ENCODE assay signal across 22 cellular contexts in the genomic region with DNA sequence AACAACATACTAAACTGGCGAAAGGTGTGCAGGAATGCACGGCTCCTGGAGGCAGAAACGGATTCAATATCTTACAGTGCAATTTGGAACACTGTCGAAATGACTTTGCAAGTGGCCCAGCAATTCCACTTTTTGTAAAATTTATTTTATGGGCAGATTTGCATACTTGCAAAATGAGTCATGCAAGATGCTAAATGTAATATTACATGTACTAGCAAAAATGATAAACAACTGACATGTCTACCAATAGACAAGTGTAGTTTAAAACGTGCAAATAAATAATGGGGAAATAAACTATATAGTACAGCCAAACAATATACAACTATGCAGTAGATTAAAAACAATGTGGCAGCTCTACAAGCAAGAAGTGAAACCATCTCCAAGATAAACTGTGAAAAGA.
DNase-seq lines count a peak whose midpoint lies in the region; ATAC-seq and TF ChIP-seq lines count a peak whose summit lies in the region.
"Had no signal": no experiment of that assay in that cellular context is flagged by ENCODE, and none has a peak within 500 bp of the region (broad histone marks: within the 10 kb centered on the region; RNA-seq: fewer than 3 reads in every experiment).

No MANE protein-coding gene starts in this region.

- TF ChIP-seq EP300 in upper lobe of left lung (IDR thresholded peaks at IDR 0.05), result no peak

- in situ Hi-C loops in brain microvascular endothelial cell (cut with HindIII; ENCODE audit: low pct_ligation_motif_present, low sequenced_read_pairs), result no loop called here

- no peaks in the 10 kb centered on the region for H3K4me1 ChIP-seq in upper lobe of left lung
- H3K4me1 ChIP-seq: ascending aorta, Peyer's patch, prostate gland had no signal

- WGBS in upper lobe of left lung, 2 donors, result 84 to 94% methylated on average over 5 of the region's 5 CpGs

- DNase-seq in AG08395 (ENCODE audit: low spot score), result peak; percentile 3
- DNase-seq in HCEC 1CT, result peak; percentile 71
- peak; percentile 8 for DNase-seq in brain microvascular endothelial cell
- peak; percentile 74 for DNase-seq in fibroblast of villous mesenchyme (ENCODE audit: low read depth)
- DNase-seq in upper lobe of left lung, result no peak
- DNase-seq in NCI-H69 (lab: John Stamatoyannopoulos, UW), result no peak
- DNase-seq in stimulated activated CD4-positive, alpha-beta T cell treated with anti-CD3 and anti-CD28 coated beads, Interleukin-4, amount 100 ng/mL, for 24 hours, result no peak
- DNase-seq in T-helper 9 cell, result no peak
- DNase-seq: activated CD4-positive, alpha-beta T cell treated with anti-CD3 and anti-CD28 coated beads, Interleukin-2, amount 50 U/mL, for 48 hours; activated naive CD4-positive, alpha-beta T cell treated with anti-CD3 and anti-CD28 coated beads for 36 hours; activated T-cell treated with anti-CD3 and anti-CD28 coated beads for 4 hours; CD4-positive, CD25-positive, alpha-beta regulatory T cell; KG1; left colon; NCI-H1048; NCI-H1930; Peyer's patch had no signal

- TF ChIP-seq POLR2A in upper lobe of left lung (IDR thresholded peaks at IDR 0.05), result no peak

- H3K9me3 ChIP-seq in upper lobe of left lung, result no peaks in the 10 kb centered on the region
- H3K9me3 ChIP-seq: ascending aorta, Peyer's patch, prostate gland, vagina had no signal

- H3K27me3 ChIP-seq in brain microvascular endothelial cell (replicated peaks), result no peaks in the 10 kb centered on the region
- no peaks in the 10 kb centered on the region for H3K27me3 ChIP-seq in upper lobe of left lung
- H3K27me3 ChIP-seq: ascending aorta, Peyer's patch, vagina had no signal

- H3K4me3 ChIP-seq in brain microvascular endothelial cell (ENCODE audit: low read depth, low read length) (no peak overlapping the region), fibroblast of villous mesenchyme (ENCODE audit: low read depth, low read length) (no peak overlapping the region), upper lobe of left lung (no peak overlapping the region)
- H3K4me3 ChIP-seq: ascending aorta, Peyer's patch, prostate gland, vagina had no signal

- H3K27ac ChIP-seq in brain microvascular endothelial cell (no peak overlapping the region), upper lobe of left lung (no peak overlapping the region)
- H3K27ac ChIP-seq: ascending aorta, Peyer's patch, prostate gland, vagina had no signal

- no peak for TF ChIP-seq CTCF in brain microvascular endothelial cell (IDR thresholded peaks at IDR 0.05; ENCODE audit: low read depth, low read length, missing control alignments)
- no peak for TF ChIP-seq CTCF in fibroblast of villous mesenchyme (IDR thresholded peaks at IDR 0.05; ENCODE audit: insufficient read depth, low read depth, low read length)
- no peak for TF ChIP-seq CTCF in upper lobe of left lung (IDR thresholded peaks at IDR 0.05)

- no peak for ATAC-seq in upper lobe of left lung (ENCODE audit: low FRiP score in 2 of 2)
- ATAC-seq: left colon; stimulated activated memory B cell treated with anti-CD40 and anti-IgM and Interleukin-4, amounts not matched to agents 10 μg/mL and 1 μg/mL and 100 μg/mL, for 72 hours; WTC11 had no signal

- H3K36me3 ChIP-seq in brain microvascular endothelial cell (replicated peaks) (no peaks in the 10 kb centered on the region), upper lobe of left lung (peaks cover 0 to 4% (median 0%) of the 10 kb centered on the region in 4 donors)
- H3K36me3 ChIP-seq: ascending aorta, Peyer's patch, prostate gland, vagina had no signal

Comparison
In these comparisons a context has a peak if more than half of its experiments do, and no peak if none do; other contexts are left out.
1. DNase-seq: peak in AG08395 (single experiment), HCEC 1CT (single experiment), brain microvascular endothelial cell (single experiment) and fibroblast of villous mesenchyme (single experiment); none in upper lobe of left lung (0 of 2), NCI-H69 (single experiment), stimulated activated CD4-positive, alpha-beta T cell treated with anti-CD3 and anti-CD28 coated beads, Interleukin-4, amount 100 ng/mL, for 24 hours (single experiment) and T-helper 9 cell (single experiment).